ENCODE assay signal across 8 cellular contexts in the genomic region with DNA sequence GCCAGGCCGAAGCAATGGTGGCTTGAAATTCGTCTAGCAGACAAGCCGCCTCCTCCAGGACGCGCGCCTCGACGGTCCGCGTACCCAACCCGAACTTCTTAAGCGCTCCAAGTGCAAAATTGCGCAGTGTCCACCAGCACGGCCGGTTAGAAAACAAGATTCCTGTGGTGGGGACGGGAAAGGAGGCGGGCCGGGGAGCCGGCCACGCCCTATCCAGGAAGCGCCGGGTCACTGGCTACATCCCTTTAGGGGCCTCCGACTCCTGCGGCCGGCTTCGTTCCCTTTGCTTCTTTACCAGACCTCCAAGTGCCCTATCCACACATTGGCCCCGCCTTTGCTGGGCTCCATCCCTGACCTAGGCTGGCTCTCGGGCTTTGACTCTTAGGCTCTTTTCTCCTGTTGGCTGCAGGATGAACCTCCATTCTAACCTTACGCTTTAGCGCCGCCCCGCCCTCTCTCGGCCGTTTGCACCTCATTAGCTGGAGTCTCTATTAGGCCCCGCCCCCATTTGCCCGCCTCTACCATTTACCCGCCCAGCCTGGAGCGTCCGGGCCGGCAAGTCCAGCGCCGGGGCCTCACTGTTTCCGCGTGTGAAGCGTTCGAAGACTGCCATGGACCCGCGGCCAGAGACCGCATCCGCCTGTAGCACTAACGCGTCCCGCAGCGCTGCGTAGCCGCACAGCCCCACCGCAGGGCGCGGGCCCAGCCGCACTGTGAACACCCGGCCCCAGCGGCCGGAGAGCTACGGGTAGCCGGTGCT. TPM values are rescaled to one million over a fixed set of nuclear protein-coding genes. Genes with fewer than 3 reads are reported as not detected.
DNase-seq lines count a peak whose midpoint lies in the region; ATAC-seq and TF ChIP-seq lines count a peak whose summit lies in the region.
"Not testable (repeated sequence)": the region's sequence is repeated elsewhere in the genome, so short reads cannot be mapped to it uniquely, and the experiment has no call there.

No MANE protein-coding gene starts in this region.

- H3K36me3 Mint-ChIP-seq in WTC11 = peaks cover 11% of the 10 kb centered on the region

- H3K4me3 ChIP-seq in breast epithelium (peak overlapping the region; percentile 29 to 68 (median 50)), neural cell (ENCODE audit: low read length) (peak overlapping the region; percentile 60), thymus (ENCODE audit: low read length) (peak overlapping the region; percentile 41)

- peaks cover 48% of the 10 kb centered on the region for H3K4me1 Mint-ChIP-seq in WTC11

- not testable (repeated sequence) for H3K36me3 ChIP-seq in breast epithelium; neural cell (ENCODE audit: insufficient read depth, low read length)
- peaks cover 23% of the 10 kb centered on the region for H3K36me3 ChIP-seq in thymus (ENCODE audit: control insufficient read depth, insufficient read depth)

- H3F3A ChIP-seq in neural cell (ENCODE audit: insufficient read depth, low read length, poor library complexity, severe bottlenecking) = not testable (repeated sequence)

- H3K27me3 Mint-ChIP-seq in WTC11 (ENCODE audit: low read depth) = peaks cover 33% of the 10 kb centered on the region

- TF ChIP-seq POLR2A in breast epithelium (IDR thresholded peaks at IDR 0.05) = not testable (repeated sequence)

- not testable (repeated sequence) for H2AFZ ChIP-seq in neural cell (ENCODE audit: low read depth, low read length)

- peak overlapping the region; percentile 46 for H3K9ac ChIP-seq in neural cell (ENCODE audit: low read length)

- H3K27ac Mint-ChIP-seq in WTC11 = peak overlapping the region; percentile 99

- TF ChIP-seq RAD21 in neural cell (conservative IDR thresholded peaks at IDR 0.05) = not testable (repeated sequence)

- H3K9me3 ChIP-seq in breast epithelium; neural cell (ENCODE audit: low read length); thymus (ENCODE audit: control insufficient read depth): not testable (repeated sequence)

- not testable (repeated sequence) for TF ChIP-seq CTCF in WTC11 (IDR thresholded peaks at IDR 0.05); neural cell (IDR thresholded peaks at IDR 0.05; ENCODE audit: poor library complexity, severe bottlenecking)
- TF ChIP-seq CTCF in breast epithelium (IDR thresholded peaks at IDR 0.05) = peak in 1 of 3 donors; percentile 29

- 6% methylated on average over 64 of the region's 65 CpGs for WGBS in thymus

- not testable (repeated sequence) for TF ChIP-seq EP300 in neural cell (conservative IDR thresholded peaks at IDR 0.05; ENCODE audit: poor library complexity, severe bottlenecking)

- H3K4me3 Mint-ChIP-seq in WTC11 = peak overlapping the region; percentile 89

- CTCF ChIA-PET in WTC11 (lab: Charles Lee) = interaction anchor here (0.8 to 2.0 kb wide), 6 partner anchors 9 to 334 kb away, joined by 3 to 11 read pairs (median 4); partner anchors contain the start of genes EGLN2, RAB4B and SNRPA

- POLR2A ChIA-PET in WTC11 (lab: Charles Lee) = interaction anchor here (0.6 to 1.8 kb wide), 3 partner anchors 12 to 235 kb away, joined by 3 to 6 read pairs (median 3); partner anchors contain the start of genes EGLN2 and RAB4B

- H3K9me2 ChIP-seq in neural cell (ENCODE audit: insufficient read depth, low read length) = not testable (repeated sequence)

- peak; percentile 64 for DNase-seq in GM03348 (ENCODE audit: low spot score)
- peak; percentile 94 for DNase-seq in NCI-H2227 treated with DMSO at 0.1 percent for 48 hours (lab: John Stamatoyannopoulos, UW)
- peak; percentile 83 for DNase-seq in WTC11 (ENCODE audit: low spot score)
- DNase-seq in breast epithelium (ENCODE audit: low spot score in 2 of 2) = peak; percentile 80
- peak; percentile 88 for DNase-seq in left cardiac atrium

- H3K27me3 ChIP-seq in breast epithelium; neural cell (ENCODE audit: insufficient read depth, low read depth, low read length): not testable (repeated sequence)
- H3K27me3 ChIP-seq in thymus (ENCODE audit: control insufficient read depth, insufficient read depth) = peaks cover 15% of the 10 kb centered on the region

- peaks cover 11% of the 10 kb centered on the region for H3K79me2 ChIP-seq in neural cell (replicated peaks; ENCODE audit: insufficient read depth, low read length)

- peak; percentile 51 for ATAC-seq in HG02763 (IDR thresholded peaks at IDR 0.05; ENCODE audit: unreplicated experiment)
- peak; percentile 69 for ATAC-seq in WTC11
- ATAC-seq in left cardiac atrium = peak; percentile 88

- peaks cover 11 to 19% of the 10 kb centered on the region in 2 donors for H3K4me1 ChIP-seq in breast epithelium
- peaks cover 17% of the 10 kb centered on the region for H3K4me1 ChIP-seq in thymus (ENCODE audit: control insufficient read depth, insufficient read depth, low read length)

- intact Hi-C loops in breast epithelium (cut with DNase I; ENCODE audit: low total_unique reads) = loop anchor here (10.0 kb wide), 1 partner anchor 146 kb away; no protein-coding TSS in a partner anchor
- intact Hi-C loops in left cardiac atrium (cut with DNase I) = not testable (repeated sequence)

- not testable (repeated sequence) for H4K20me1 ChIP-seq in neural cell (ENCODE audit: insufficient read depth)

- not testable (repeated sequence) for H3K9me3 Mint-ChIP-seq in WTC11

- H3K4me2 ChIP-seq in neural cell (ENCODE audit: low read length) = not testable (repeated sequence)

- H3K27ac ChIP-seq in breast epithelium = peak overlapping the region; percentile 81
- H3K27ac ChIP-seq in neural cell (ENCODE audit: low read length); thymus (ENCODE audit: low read depth): not testable (repeated sequence)

TF ChIP-seq in neural cell, 6 proteins besides CTCF, POLR2A, EP300 and RAD21:
- TF ChIP-seq POLR2AphosphoS5 (IDR thresholded peaks at IDR 0.05) = peak; percentile 9

RNA-seq across cellular contexts. Expression of gene EGLN2, which starts 11.8 kb away (rescaled TPM):
- total RNA-seq in WTC11 (2021) = 97.7 to 106 TPM (median 102 TPM) in 3 replicates
- 10 to 100 TPM; 78.9 to 90.8 (median 88.5) TPM for total RNA-seq in breast epithelium
- 10 to 100 TPM; 66.7 to 67.5 TPM for total RNA-seq in left cardiac atrium
- 110 and 112 TPM in 2 replicates for polyA plus RNA-seq in neural cell
- polyA minus RNA-seq in neural cell = 112 and 117 TPM in 2 replicates
- 90.3 TPM for polyA plus RNA-seq in thymus

RNA-seq across cellular contexts. Expression of gene RAB4B, which starts 32.8 kb away (rescaled TPM):
- 29.7 to 34.1 TPM (median 30.5 TPM) in 3 replicates for total RNA-seq in WTC11 (2021)
- 10 to 100 TPM; 21.6 to 28.2 (median 22.1) TPM for total RNA-seq in breast epithelium
- 10 to 100 TPM; 15.9 to 17.5 TPM for total RNA-seq in left cardiac atrium
- polyA plus RNA-seq in neural cell = 66.0 and 76.2 TPM in 2 replicates
- polyA minus RNA-seq in neural cell = 25.1 and 29.5 TPM in 2 replicates
- polyA plus RNA-seq in thymus = 86.7 TPM

RNA-seq across cellular contexts. Expression of gene MIA, which starts 35.5 kb away (rescaled TPM):
- total RNA-seq in WTC11 (2021) = not detected in 3 replicates
- total RNA-seq in breast epithelium = 10 to 100 TPM in 1 of 3 donors, 1 to 10 TPM in 1, not detected in 1; 5.6 to 47.3 TPM
- total RNA-seq in left cardiac atrium = 1 to 10 TPM in 1 of 2 donors, under 1 TPM in 1; 0.97 to 1.8 TPM
- 1.8 and 4.0 TPM in 2 replicates for polyA plus RNA-seq in neural cell
- not detected in 2 replicates for polyA minus RNA-seq in neural cell
- 38.7 TPM for polyA plus RNA-seq in thymus

RNA-seq across cellular contexts. Expression of gene CYP2A6, which starts 39.4 kb away (rescaled TPM):
- 0.25 to 0.80 TPM (median 0.28 TPM) in 3 replicates for total RNA-seq in WTC11 (2021)
- total RNA-seq in breast epithelium = under 1 TPM in 1 of 3 donors, not detected in 2; 0.64 TPM
- not detected for total RNA-seq in left cardiac atrium
- not detected in 2 replicates for polyA plus RNA-seq in neural cell
- polyA minus RNA-seq in neural cell = not detected in 2 replicates
- polyA plus RNA-seq in thymus = 0.16 TPM

RNA-seq across cellular contexts. Expression of gene SNRPA, which starts 59.8 kb away (rescaled TPM):
- total RNA-seq in WTC11 (2021) (215 to 227 TPM (median 218 TPM) in 3 replicates), breast epithelium (10 to 100 TPM; 41.6 to 52.8 (median 52.1) TPM), left cardiac atrium (10 to 100 TPM; 23.1 to 34.9 TPM)
- polyA plus RNA-seq in neural cell (29.9 and 37.9 TPM in 2 replicates), thymus (58.4 TPM)
- 14.4 and 19.2 TPM in 2 replicates for polyA minus RNA-seq in neural cell
